ENCODE assay signal across 1 cellular context in genomic region chr17:63841350-63842172, GRCh38.
A peak's percentile ranks its signal among the peaks of the same experiment; 100 is the strongest.
TF ChIP-seq lines count a peak whose summit lies in the region.

No MANE protein-coding gene starts in this region.

TF ChIP-seq in HepG2, 621 proteins besides CTCF, POLR2A, EP300 and RAD21 (continues in another document):
- TF ChIP-seq FOXC1 (CRISPR knock-in tag; IDR thresholded peaks at IDR 0.05; ENCODE audit: borderline replicate concordance), result peak; percentile 82; the same call in 1 of the 2 replicates
- peak; percentile 46; the same call in 1 of the 2 replicates for TF ChIP-seq HDAC1 (CRISPR knock-in tag; IDR thresholded peaks at IDR 0.05)
- TF ChIP-seq ZNF83 (CRISPR knock-in tag; IDR thresholded peaks at IDR 0.05; ENCODE audit: borderline replicate concordance), result 0 out of 2 replicates have a peak, but pooled peaks have one; percentile 30
- TF ChIP-seq CCDC6 (CRISPR knock-in tag; IDR thresholded peaks at IDR 0.05), result no peak
- 0 out of 2 replicates have a peak, but pooled peaks have one; percentile 13 for TF ChIP-seq ZNF230 (CRISPR knock-in tag; IDR thresholded peaks at IDR 0.05)
- TF ChIP-seq GMEB1 (CRISPR knock-in tag; IDR thresholded peaks at IDR 0.05; ENCODE audit: borderline replicate concordance), result peak; percentile 47; the same call in 1 of the 2 replicates
- TF ChIP-seq ZNF274 (CRISPR knock-in tag; IDR thresholded peaks at IDR 0.05), result peak; percentile 84; the same call in 1 of the 2 replicates
- 0 out of 2 replicates have a peak, but pooled peaks have one; percentile 65 for TF ChIP-seq ZNF260 (CRISPR knock-in tag; IDR thresholded peaks at IDR 0.05; ENCODE audit: borderline replicate concordance, low read depth)
- peak; percentile 22 for TF ChIP-seq ZNF781 (CRISPR knock-in tag; IDR thresholded peaks at IDR 0.05; ENCODE audit: borderline replicate concordance, not compliant biosample characterization)
- TF ChIP-seq IRF2 (CRISPR knock-in tag; IDR thresholded peaks at IDR 0.05), result no peak
- no peak for TF ChIP-seq SIN3A (IDR thresholded peaks at IDR 0.05; ENCODE audit: borderline replicate concordance, low read depth, low read length)
- TF ChIP-seq ZNF430 (CRISPR knock-in tag; IDR thresholded peaks at IDR 0.05), result 0 out of 2 replicates have a peak, but pooled peaks have one; percentile 69
- peak; percentile 91 for TF ChIP-seq ZMYM3 (CRISPR knock-in tag; IDR thresholded peaks at IDR 0.05)
- TF ChIP-seq, protein P1, sequence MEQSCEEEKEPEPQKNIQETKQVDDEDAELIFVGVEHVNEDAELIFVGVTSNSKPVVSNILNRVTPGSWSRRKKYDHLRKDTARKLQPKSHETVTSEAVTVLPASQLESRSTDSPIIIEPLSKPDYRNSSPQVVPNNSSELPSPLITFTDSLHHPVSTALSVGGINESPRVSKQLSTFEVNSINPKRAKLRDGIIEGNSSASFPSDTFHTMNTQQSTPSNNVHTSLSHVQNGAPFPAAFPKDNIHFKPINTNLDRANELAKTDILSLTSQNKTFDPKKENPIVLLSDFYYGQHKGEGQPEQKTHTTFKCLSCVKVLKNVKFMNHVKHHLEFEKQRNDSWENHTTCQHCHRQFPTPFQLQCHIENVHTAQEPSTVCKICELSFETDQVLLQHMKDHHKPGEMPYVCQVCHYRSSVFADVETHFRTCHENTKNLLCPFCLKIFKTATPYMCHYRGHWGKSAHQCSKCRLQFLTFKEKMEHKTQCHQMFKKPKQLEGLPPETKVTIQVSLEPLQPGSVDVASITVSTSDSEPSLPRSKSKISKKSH (CRISPR knock-in tag; IDR thresholded peaks at IDR 0.05; ENCODE audit: borderline replicate concordance), result peak; percentile 73; the same call in 1 of the 2 replicates
- TF ChIP-seq NAIF1 (CRISPR knock-in tag; IDR thresholded peaks at IDR 0.05; ENCODE audit: borderline replicate concordance), result peak; percentile 63; the same call in 1 of the 2 replicates
- peak; percentile 20; the same call in 1 of the 2 replicates for TF ChIP-seq ERF (CRISPR knock-in tag; IDR thresholded peaks at IDR 0.05)
- TF ChIP-seq, protein P2, sequence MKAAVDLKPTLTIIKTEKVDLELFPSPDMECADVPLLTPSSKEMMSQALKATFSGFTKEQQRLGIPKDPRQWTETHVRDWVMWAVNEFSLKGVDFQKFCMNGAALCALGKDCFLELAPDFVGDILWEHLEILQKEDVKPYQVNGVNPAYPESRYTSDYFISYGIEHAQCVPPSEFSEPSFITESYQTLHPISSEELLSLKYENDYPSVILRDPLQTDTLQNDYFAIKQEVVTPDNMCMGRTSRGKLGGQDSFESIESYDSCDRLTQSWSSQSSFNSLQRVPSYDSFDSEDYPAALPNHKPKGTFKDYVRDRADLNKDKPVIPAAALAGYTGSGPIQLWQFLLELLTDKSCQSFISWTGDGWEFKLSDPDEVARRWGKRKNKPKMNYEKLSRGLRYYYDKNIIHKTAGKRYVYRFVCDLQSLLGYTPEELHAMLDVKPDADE (CRISPR knock-in tag; IDR thresholded peaks at IDR 0.05), result no peak
- 0 out of 2 replicates have a peak, but pooled peaks have one; percentile 70 for TF ChIP-seq ZFP82 (CRISPR knock-in tag; IDR thresholded peaks at IDR 0.05; ENCODE audit: borderline replicate concordance)
- TF ChIP-seq MAX (IDR thresholded peaks at IDR 0.05), result peak; percentile 20; the same call in 1 of the 2 replicates
- TF ChIP-seq HIVEP1 (CRISPR knock-in tag; IDR thresholded peaks at IDR 0.05), result no peak
- TF ChIP-seq SRY (CRISPR knock-in tag; IDR thresholded peaks at IDR 0.05), result 0 out of 2 replicates have a peak, but pooled peaks have one; percentile 34
- TF ChIP-seq PITX1 (CRISPR knock-in tag; IDR thresholded peaks at IDR 0.05), result peak; percentile 68
- TF ChIP-seq NCOA5 (CRISPR knock-in tag; IDR thresholded peaks at IDR 0.05), result 0 out of 2 replicates have a peak, but pooled peaks have one; percentile 60
- TF ChIP-seq ZNF850 (CRISPR knock-in tag; conservative IDR thresholded peaks at IDR 0.05), result 0 out of 2 replicates have a peak, but pooled peaks have one; percentile 68
- TF ChIP-seq, protein P3, sequence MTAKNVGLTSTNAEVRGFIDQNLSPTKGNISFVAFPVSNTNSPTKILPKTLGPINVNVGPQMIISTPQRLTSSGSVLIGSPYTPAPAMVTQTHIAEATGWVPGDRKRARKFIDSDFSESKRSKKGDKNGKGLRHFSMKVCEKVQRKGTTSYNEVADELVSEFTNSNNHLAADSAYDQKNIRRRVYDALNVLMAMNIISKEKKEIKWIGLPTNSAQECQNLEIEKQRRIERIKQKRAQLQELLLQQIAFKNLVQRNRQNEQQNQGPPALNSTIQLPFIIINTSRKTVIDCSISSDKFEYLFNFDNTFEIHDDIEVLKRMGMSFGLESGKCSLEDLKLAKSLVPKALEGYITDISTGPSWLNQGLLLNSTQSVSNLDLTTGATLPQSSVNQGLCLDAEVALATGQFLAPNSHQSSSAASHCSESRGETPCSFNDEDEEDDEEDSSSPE (CRISPR knock-in tag; IDR thresholded peaks at IDR 0.05), result peak; percentile 20; the same call in 1 of the 2 replicates
- peak; percentile 19; the same call in 1 of the 2 replicates for TF ChIP-seq ZNF414 (CRISPR knock-in tag; IDR thresholded peaks at IDR 0.05)
- TF ChIP-seq ZNF543 (CRISPR knock-in tag; IDR thresholded peaks at IDR 0.05), result peak; percentile 28; the same call in 1 of the 2 replicates
- peak; percentile 35; the same call in 1 of the 2 replicates for TF ChIP-seq HBP1 (CRISPR knock-in tag; IDR thresholded peaks at IDR 0.05; ENCODE audit: low read depth)
- TF ChIP-seq NCOA1 (CRISPR knock-in tag; IDR thresholded peaks at IDR 0.05), result no peak; the same call in 1 of the 2 replicates
- TF ChIP-seq, protein P4, sequence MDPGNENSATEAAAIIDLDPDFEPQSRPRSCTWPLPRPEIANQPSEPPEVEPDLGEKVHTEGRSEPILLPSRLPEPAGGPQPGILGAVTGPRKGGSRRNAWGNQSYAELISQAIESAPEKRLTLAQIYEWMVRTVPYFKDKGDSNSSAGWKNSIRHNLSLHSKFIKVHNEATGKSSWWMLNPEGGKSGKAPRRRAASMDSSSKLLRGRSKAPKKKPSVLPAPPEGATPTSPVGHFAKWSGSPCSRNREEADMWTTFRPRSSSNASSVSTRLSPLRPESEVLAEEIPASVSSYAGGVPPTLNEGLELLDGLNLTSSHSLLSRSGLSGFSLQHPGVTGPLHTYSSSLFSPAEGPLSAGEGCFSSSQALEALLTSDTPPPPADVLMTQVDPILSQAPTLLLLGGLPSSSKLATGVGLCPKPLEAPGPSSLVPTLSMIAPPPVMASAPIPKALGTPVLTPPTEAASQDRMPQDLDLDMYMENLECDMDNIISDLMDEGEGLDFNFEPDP (CRISPR knock-in tag; conservative IDR thresholded peaks at IDR 0.05), result no peak
- peak; percentile 36; the same call in 1 of the 2 replicates for TF ChIP-seq ZNF510 (CRISPR knock-in tag; IDR thresholded peaks at IDR 0.05; ENCODE audit: low read depth)
- 0 out of 2 replicates have a peak, but pooled peaks have one; percentile 42 for TF ChIP-seq BRD4 (CRISPR knock-in tag; IDR thresholded peaks at IDR 0.05)
- TF ChIP-seq TEAD3 (CRISPR knock-in tag; optimal IDR thresholded peaks at IDR 0.05; ENCODE audit: borderline replicate concordance), result peak; percentile 46
- no peak; the same call in 1 of the 2 replicates for TF ChIP-seq ZNF138 (CRISPR knock-in tag; IDR thresholded peaks at IDR 0.05; ENCODE audit: low read depth)
- TF ChIP-seq, protein P5, sequence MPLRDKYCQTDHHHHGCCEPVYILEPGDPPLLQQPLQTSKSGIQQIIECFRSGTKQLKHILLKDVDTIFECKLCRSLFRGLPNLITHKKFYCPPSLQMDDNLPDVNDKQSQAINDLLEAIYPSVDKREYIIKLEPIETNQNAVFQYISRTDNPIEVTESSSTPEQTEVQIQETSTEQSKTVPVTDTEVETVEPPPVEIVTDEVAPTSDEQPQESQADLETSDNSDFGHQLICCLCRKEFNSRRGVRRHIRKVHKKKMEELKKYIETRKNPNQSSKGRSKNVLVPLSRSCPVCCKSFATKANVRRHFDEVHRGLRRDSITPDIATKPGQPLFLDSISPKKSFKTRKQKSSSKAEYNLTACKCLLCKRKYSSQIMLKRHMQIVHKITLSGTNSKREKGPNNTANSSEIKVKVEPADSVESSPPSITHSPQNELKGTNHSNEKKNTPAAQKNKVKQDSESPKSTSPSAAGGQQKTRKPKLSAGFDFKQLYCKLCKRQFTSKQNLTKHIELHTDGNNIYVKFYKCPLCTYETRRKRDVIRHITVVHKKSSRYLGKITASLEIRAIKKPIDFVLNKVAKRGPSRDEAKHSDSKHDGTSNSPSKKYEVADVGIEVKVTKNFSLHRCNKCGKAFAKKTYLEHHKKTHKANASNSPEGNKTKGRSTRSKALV (CRISPR knock-in tag; IDR thresholded peaks at IDR 0.05), result no peak
- no peak for TF ChIP-seq ZNF552 (CRISPR knock-in tag; IDR thresholded peaks at IDR 0.05; ENCODE audit: borderline replicate concordance)
- 0 out of 2 replicates have a peak, but pooled peaks have one; percentile 18 for TF ChIP-seq BHLHE40 (IDR thresholded peaks at IDR 0.05; ENCODE audit: low read length)
- TF ChIP-seq, protein P6, sequence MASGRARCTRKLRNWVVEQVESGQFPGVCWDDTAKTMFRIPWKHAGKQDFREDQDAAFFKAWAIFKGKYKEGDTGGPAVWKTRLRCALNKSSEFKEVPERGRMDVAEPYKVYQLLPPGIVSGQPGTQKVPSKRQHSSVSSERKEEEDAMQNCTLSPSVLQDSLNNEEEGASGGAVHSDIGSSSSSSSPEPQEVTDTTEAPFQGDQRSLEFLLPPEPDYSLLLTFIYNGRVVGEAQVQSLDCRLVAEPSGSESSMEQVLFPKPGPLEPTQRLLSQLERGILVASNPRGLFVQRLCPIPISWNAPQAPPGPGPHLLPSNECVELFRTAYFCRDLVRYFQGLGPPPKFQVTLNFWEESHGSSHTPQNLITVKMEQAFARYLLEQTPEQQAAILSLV (CRISPR knock-in tag; IDR thresholded peaks at IDR 0.05; ENCODE audit: borderline replicate concordance), result peak; percentile 59; the same call in 1 of the 2 replicates
- TF ChIP-seq, protein P7, sequence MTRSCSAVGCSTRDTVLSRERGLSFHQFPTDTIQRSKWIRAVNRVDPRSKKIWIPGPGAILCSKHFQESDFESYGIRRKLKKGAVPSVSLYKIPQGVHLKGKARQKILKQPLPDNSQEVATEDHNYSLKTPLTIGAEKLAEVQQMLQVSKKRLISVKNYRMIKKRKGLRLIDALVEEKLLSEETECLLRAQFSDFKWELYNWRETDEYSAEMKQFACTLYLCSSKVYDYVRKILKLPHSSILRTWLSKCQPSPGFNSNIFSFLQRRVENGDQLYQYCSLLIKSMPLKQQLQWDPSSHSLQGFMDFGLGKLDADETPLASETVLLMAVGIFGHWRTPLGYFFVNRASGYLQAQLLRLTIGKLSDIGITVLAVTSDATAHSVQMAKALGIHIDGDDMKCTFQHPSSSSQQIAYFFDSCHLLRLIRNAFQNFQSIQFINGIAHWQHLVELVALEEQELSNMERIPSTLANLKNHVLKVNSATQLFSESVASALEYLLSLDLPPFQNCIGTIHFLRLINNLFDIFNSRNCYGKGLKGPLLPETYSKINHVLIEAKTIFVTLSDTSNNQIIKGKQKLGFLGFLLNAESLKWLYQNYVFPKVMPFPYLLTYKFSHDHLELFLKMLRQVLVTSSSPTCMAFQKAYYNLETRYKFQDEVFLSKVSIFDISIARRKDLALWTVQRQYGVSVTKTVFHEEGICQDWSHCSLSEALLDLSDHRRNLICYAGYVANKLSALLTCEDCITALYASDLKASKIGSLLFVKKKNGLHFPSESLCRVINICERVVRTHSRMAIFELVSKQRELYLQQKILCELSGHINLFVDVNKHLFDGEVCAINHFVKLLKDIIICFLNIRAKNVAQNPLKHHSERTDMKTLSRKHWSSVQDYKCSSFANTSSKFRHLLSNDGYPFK (CRISPR knock-in tag; IDR thresholded peaks at IDR 0.05; ENCODE audit: borderline replicate concordance), result peak; percentile 48; the same call in 1 of the 2 replicates
- no peak; the same call in 1 of the 2 replicates for TF ChIP-seq ZNF607 (CRISPR knock-in tag; IDR thresholded peaks at IDR 0.05; ENCODE audit: borderline replicate concordance)
- TF ChIP-seq MXD4 (CRISPR knock-in tag; IDR thresholded peaks at IDR 0.05), result peak; percentile 35; the same call in 1 of the 2 replicates
